Comparison of ENCODE assay signal across 26 cellular contexts in genomic region chr11:39806652-39807051, GRCh38.
"Had no signal": no experiment of that assay in that cellular context is flagged by ENCODE, and none has a peak within 500 bp of the region (broad histone marks: within the 10 kb centered on the region; RNA-seq: fewer than 3 reads in every experiment).

No MANE protein-coding gene starts in this region.

- H3K4me3 ChIP-seq: colonic mucosa, gastrocnemius medialis, left lung, psoas muscle, sigmoid colon, thoracic aorta, tibial nerve, upper lobe of right lung, vagina had no signal

- H3K27me3 ChIP-seq: colonic mucosa, gastrocnemius medialis, left lung, sigmoid colon, tibial nerve, upper lobe of right lung, vagina had no signal

- DNase-seq: colonic mucosa; effector CD8-positive, alpha-beta T cell; endodermal cell; foreskin fibroblast; gastrocnemius medialis; head of caudate nucleus; immature natural killer cell; left cardiac atrium; left lung; naive thymus-derived CD8-positive, alpha-beta T cell; nephron progenitor cell; nucleus accumbens; posterior cingulate gyrus; psoas muscle; right cardiac atrium; sigmoid colon; stimulated activated CD4-positive, alpha-beta T cell treated with anti-CD3 and anti-CD28 coated beads, Interleukin-4, amount 100 ng/mL, for 4 hours; upper lobe of right lung had no signal

- ATAC-seq: esophagus mucosa; gastrocnemius medialis; left cardiac atrium; left lung; naive thymus-derived CD8-positive, alpha-beta T cell; psoas muscle; right cardiac atrium; stimulated activated memory B cell treated with anti-CD40 and anti-IgM and Interleukin-4, amounts not matched to agents 10 μg/mL and 1 μg/mL and 100 μg/mL, for 72 hours; upper lobe of right lung had no signal

- H3K36me3 ChIP-seq: colonic mucosa, gastrocnemius medialis, left lung, sigmoid colon, thoracic aorta, tibial nerve, upper lobe of right lung, vagina had no signal

- H3K4me1 ChIP-seq: colonic mucosa, gastrocnemius medialis, left lung, psoas muscle, sigmoid colon, tibial nerve, upper lobe of right lung, vagina had no signal

- H3K27ac Mint-ChIP-seq: dendritic cell treated with granulocyte-macrophage colony-stimulating factor and Interleukin-4, amounts not matched to agents 40 ng/mL and 50 ng/mL, for 4 days; endodermal cell; immature natural killer cell; naive thymus-derived CD8-positive, alpha-beta T cell; nephron progenitor cell; stimulated activated memory B cell treated with anti-CD40 and anti-IgM and Interleukin-4, amounts not matched to agents 10 μg/mL and 1 μg/mL and 100 μg/mL, for 72 hours; stimulated activated naive CD8-positive, alpha-beta T cell treated with anti-CD3 and anti-CD28 coated beads, Interleukin-15, Interleukin-2, amounts not matched to agents 100 ng/mL and 50 ng/mL, for 24 hours had no signal

- H3K27me3 Mint-ChIP-seq: dendritic cell treated with granulocyte-macrophage colony-stimulating factor and Interleukin-4, amounts not matched to agents 40 ng/mL and 50 ng/mL, for 4 days; naive thymus-derived CD8-positive, alpha-beta T cell; stimulated activated memory B cell treated with anti-CD40 and anti-IgM and Interleukin-4, amounts not matched to agents 10 μg/mL and 1 μg/mL and 100 μg/mL, for 72 hours; stimulated activated naive CD8-positive, alpha-beta T cell treated with anti-CD3 and anti-CD28 coated beads, Interleukin-15, Interleukin-2, amounts not matched to agents 100 ng/mL and 50 ng/mL, for 24 hours had no signal

- H3K36me3 Mint-ChIP-seq: stimulated activated memory B cell treated with anti-CD40 and anti-IgM and Interleukin-4, amounts not matched to agents 10 μg/mL and 1 μg/mL and 100 μg/mL, for 72 hours had no signal

- H3K27ac ChIP-seq: colonic mucosa, epithelial cell of prostate, gastrocnemius medialis, left lung, psoas muscle, sigmoid colon, thoracic aorta, tibial nerve, upper lobe of right lung, vagina had no signal

- H3K4me3 Mint-ChIP-seq: dendritic cell treated with granulocyte-macrophage colony-stimulating factor and Interleukin-4, amounts not matched to agents 40 ng/mL and 50 ng/mL, for 4 days; endodermal cell; immature natural killer cell; naive thymus-derived CD8-positive, alpha-beta T cell; nephron progenitor cell; stimulated activated memory B cell treated with anti-CD40 and anti-IgM and Interleukin-4, amounts not matched to agents 10 μg/mL and 1 μg/mL and 100 μg/mL, for 72 hours; stimulated activated naive CD8-positive, alpha-beta T cell treated with anti-CD3 and anti-CD28 coated beads, Interleukin-15, Interleukin-2, amounts not matched to agents 100 ng/mL and 50 ng/mL, for 24 hours had no signal

- H3K4me1 Mint-ChIP-seq: immature natural killer cell; naive thymus-derived CD8-positive, alpha-beta T cell; nephron progenitor cell; stimulated activated memory B cell treated with anti-CD40 and anti-IgM and Interleukin-4, amounts not matched to agents 10 μg/mL and 1 μg/mL and 100 μg/mL, for 72 hours had no signal

- H3K9me3 ChIP-seq: colonic mucosa, gastrocnemius medialis, sigmoid colon, thoracic aorta, upper lobe of right lung, vagina had no signal
